ENCODE assay signal across 9 cellular contexts in the genomic region with DNA sequence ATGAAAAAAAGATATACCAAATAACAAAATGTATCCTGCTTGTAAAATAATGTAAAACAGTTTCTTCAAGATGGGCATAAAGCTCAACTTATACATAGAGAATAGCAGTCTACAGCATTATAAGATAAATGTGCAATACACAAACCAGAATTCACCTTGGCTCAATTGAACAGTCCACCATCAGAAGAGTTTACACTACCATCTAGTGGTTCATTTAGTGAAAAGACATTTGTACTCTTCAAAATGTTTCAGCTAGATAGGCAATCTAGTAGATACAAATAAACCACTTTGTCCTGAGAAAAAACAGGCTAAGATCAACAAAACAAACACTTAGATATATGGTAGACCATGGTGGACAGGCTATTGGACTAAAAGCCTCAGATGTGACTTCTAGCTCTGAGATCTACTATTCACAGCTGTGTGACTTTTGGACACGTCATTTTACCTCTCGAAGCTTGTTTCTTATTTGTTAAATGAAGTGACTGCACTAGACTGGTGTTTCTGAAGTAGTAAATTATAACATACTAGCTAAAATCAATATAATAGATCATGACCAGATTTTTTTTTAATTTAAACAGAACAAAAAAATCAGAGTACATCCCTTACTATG. TPM values are rescaled to one million over a fixed set of nuclear protein-coding genes. Genes with fewer than 3 reads are reported as not detected.
DNase-seq lines count a peak whose midpoint lies in the region; ATAC-seq, FAIRE-seq and TF ChIP-seq lines count a peak whose summit lies in the region.
"Had no signal": no experiment of that assay in that cellular context is flagged by ENCODE, and none has a peak within 500 bp of the region (broad histone marks: within the 10 kb centered on the region; RNA-seq: fewer than 3 reads in every experiment).

No MANE protein-coding gene starts in this region.

- no peaks in the 10 kb centered on the region for H3K27me3 ChIP-seq in GM23338 (ENCODE audit: insufficient read depth)

- peak; percentile 76 for TF ChIP-seq CTCF in GM23338 (conservative IDR thresholded peaks at IDR 0.05; ENCODE audit: low read depth in 2 of 2)

- H3F3A ChIP-seq in GM23338 (replicated peaks; ENCODE audit: low read depth), result no peaks in the 10 kb centered on the region

- H3K9me3 Mint-ChIP-seq in GM23338, result no peaks in the 10 kb centered on the region
- no peaks in the 10 kb centered on the region for H3K9me3 Mint-ChIP-seq in T-helper 2 cell treated with Interferon-gamma antibody and Interleukin-4, amounts not matched to agents 5 μg/mL and 100 μg/mL, for 36 hours

- no peaks in the 10 kb centered on the region for H3K79me2 ChIP-seq in GM23338 (replicated peaks; ENCODE audit: insufficient read depth)

- no peak overlapping the region for H3K4me3 ChIP-seq in GM23338

- H3K36me3 ChIP-seq in GM23338 (ENCODE audit: insufficient read depth), result no peaks in the 10 kb centered on the region

- DNase-seq in AG20443 (ENCODE audit: low spot score) (peak; percentile 53), GM23338 (ENCODE audit: low spot score) (peak; percentile 61), NCI-H748 treated with DMSO at 0.1 percent for 48 hours (lab: John Stamatoyannopoulos, UW) (peak; percentile 54), myocyte (ENCODE audit: low read depth) (peak; percentile 54)
- DNase-seq in T-helper 2 cell treated with Interferon-gamma antibody and Interleukin-4, amounts not matched to agents 5 μg/mL and 100 μg/mL, for 36 hours (ENCODE audit: low spot score), result no peak

- H3K36me3 Mint-ChIP-seq in GM23338 (ENCODE audit: low read depth), result no peaks in the 10 kb centered on the region
- H3K36me3 Mint-ChIP-seq in T-helper 2 cell treated with Interferon-gamma antibody and Interleukin-4, amounts not matched to agents 5 μg/mL and 100 μg/mL, for 36 hours (ENCODE audit: low read depth), result no peaks in the 10 kb centered on the region

- no peak overlapping the region for H3K27ac Mint-ChIP-seq in GM23338
- H3K27ac Mint-ChIP-seq in T-helper 2 cell treated with Interferon-gamma antibody and Interleukin-4, amounts not matched to agents 5 μg/mL and 100 μg/mL, for 36 hours, result no peak overlapping the region

- H2AFZ ChIP-seq in GM23338, result no peak overlapping the region

- peaks cover 4% of the 10 kb centered on the region for H3K27me3 Mint-ChIP-seq in GM23338 (ENCODE audit: insufficient read depth, low read depth, poor library complexity)
- H3K27me3 Mint-ChIP-seq in T-helper 2 cell treated with Interferon-gamma antibody and Interleukin-4, amounts not matched to agents 5 μg/mL and 100 μg/mL, for 36 hours (ENCODE audit: low read depth), result peaks cover 13% of the 10 kb centered on the region

- FAIRE-seq in endometrium (lab: Jason Lieb, UNC), result peak; percentile 96

- H3K27ac ChIP-seq in GM23338 (ENCODE audit: low read depth), result no peak overlapping the region
- H3K27ac ChIP-seq: epithelial cell of prostate had no signal

- no peaks in the 10 kb centered on the region for H4K20me1 ChIP-seq in GM23338 (replicated peaks; ENCODE audit: insufficient read depth)

- no peaks in the 10 kb centered on the region for H3K4me1 ChIP-seq in GM23338 (ENCODE audit: insufficient read depth)

- peaks cover 5% of the 10 kb centered on the region; the same call in 2 of the 3 replicates for H3K4me1 Mint-ChIP-seq in GM23338
- no peaks in the 10 kb centered on the region for H3K4me1 Mint-ChIP-seq in T-helper 2 cell treated with Interferon-gamma antibody and Interleukin-4, amounts not matched to agents 5 μg/mL and 100 μg/mL, for 36 hours (ENCODE audit: low read depth)

- H3K9me2 ChIP-seq in GM23338 (ENCODE audit: insufficient read depth), result no peaks in the 10 kb centered on the region

- no peak overlapping the region for H3K4me3 Mint-ChIP-seq in GM23338
- no peak overlapping the region for H3K4me3 Mint-ChIP-seq in T-helper 2 cell treated with Interferon-gamma antibody and Interleukin-4, amounts not matched to agents 5 μg/mL and 100 μg/mL, for 36 hours

- ATAC-seq in GM23338, result peak; percentile 50; the same call in 2 of the 3 replicates
- ATAC-seq in HG03045 (IDR thresholded peaks at IDR 0.05; ENCODE audit: unreplicated experiment), result no peak
- ATAC-seq in HG03442 (IDR thresholded peaks at IDR 0.05; ENCODE audit: unreplicated experiment), result no peak

- H3K4me2 ChIP-seq in GM23338, result no peak overlapping the region

TF ChIP-seq in GM23338, 12 proteins besides CTCF, POLR2A, EP300 and RAD21 (continues in another document):
- no peak for TF ChIP-seq EZH2phosphoT487 (IDR thresholded peaks at IDR 0.05; ENCODE audit: unreplicated experiment)
- TF ChIP-seq, protein P1, sequence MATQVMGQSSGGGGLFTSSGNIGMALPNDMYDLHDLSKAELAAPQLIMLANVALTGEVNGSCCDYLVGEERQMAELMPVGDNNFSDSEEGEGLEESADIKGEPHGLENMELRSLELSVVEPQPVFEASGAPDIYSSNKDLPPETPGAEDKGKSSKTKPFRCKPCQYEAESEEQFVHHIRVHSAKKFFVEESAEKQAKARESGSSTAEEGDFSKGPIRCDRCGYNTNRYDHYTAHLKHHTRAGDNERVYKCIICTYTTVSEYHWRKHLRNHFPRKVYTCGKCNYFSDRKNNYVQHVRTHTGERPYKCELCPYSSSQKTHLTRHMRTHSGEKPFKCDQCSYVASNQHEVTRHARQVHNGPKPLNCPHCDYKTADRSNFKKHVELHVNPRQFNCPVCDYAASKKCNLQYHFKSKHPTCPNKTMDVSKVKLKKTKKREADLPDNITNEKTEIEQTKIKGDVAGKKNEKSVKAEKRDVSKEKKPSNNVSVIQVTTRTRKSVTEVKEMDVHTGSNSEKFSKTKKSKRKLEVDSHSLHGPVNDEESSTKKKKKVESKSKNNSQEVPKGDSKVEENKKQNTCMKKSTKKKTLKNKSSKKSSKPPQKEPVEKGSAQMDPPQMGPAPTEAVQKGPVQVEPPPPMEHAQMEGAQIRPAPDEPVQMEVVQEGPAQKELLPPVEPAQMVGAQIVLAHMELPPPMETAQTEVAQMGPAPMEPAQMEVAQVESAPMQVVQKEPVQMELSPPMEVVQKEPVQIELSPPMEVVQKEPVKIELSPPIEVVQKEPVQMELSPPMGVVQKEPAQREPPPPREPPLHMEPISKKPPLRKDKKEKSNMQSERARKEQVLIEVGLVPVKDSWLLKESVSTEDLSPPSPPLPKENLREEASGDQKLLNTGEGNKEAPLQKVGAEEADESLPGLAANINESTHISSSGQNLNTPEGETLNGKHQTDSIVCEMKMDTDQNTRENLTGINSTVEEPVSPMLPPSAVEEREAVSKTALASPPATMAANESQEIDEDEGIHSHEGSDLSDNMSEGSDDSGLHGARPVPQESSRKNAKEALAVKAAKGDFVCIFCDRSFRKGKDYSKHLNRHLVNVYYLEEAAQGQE (IDR thresholded peaks at IDR 0.05; ENCODE audit: unreplicated experiment), result no peak
- TF ChIP-seq ZNF331 (CRISPR knock-in tag; IDR thresholded peaks at IDR 0.05; ENCODE audit: low read depth), result no peak
- TF ChIP-seq, protein P2, sequence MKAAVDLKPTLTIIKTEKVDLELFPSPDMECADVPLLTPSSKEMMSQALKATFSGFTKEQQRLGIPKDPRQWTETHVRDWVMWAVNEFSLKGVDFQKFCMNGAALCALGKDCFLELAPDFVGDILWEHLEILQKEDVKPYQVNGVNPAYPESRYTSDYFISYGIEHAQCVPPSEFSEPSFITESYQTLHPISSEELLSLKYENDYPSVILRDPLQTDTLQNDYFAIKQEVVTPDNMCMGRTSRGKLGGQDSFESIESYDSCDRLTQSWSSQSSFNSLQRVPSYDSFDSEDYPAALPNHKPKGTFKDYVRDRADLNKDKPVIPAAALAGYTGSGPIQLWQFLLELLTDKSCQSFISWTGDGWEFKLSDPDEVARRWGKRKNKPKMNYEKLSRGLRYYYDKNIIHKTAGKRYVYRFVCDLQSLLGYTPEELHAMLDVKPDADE (IDR thresholded peaks at IDR 0.05), result no peak
- no peak for TF ChIP-seq STAT1 (IDR thresholded peaks at IDR 0.05; ENCODE audit: unreplicated experiment)
- no peak for TF ChIP-seq POLR2AphosphoS5 (IDR thresholded peaks at IDR 0.05; ENCODE audit: low read depth)

RNA-seq across cellular contexts. Expression of a gene that starts 22.1 kb away (rescaled TPM):
- not detected in 2 replicates for total RNA-seq in GM23338 (2014; rRNA removed; shearing (Covaris generic))
- polyA plus RNA-seq in GM23338 (2016; fragmentation: Nextera tagmentation; extraction: Ambion mirVana), result not detected in 2 replicates
- total RNA-seq in myocyte, result not detected in 2 replicates
- not detected for polyA plus RNA-seq in myocyte (2012)
